Comparison of ENCODE assay signal across 36 cellular contexts in genomic region chr5:124626053-124626452, GRCh38.
"Had no signal": no experiment of that assay in that cellular context is flagged by ENCODE, and none has a peak within 500 bp of the region (broad histone marks: within the 10 kb centered on the region; RNA-seq: fewer than 3 reads in every experiment).

No MANE protein-coding gene starts in this region.

- H3K9me3 Mint-ChIP-seq: activated B cell treated with CpG ODN at 0.5 μM for 24 hours; activated CD4-positive, alpha-beta memory T cell treated with anti-CD3 and anti-CD28 coated beads for 36 hours; activated CD8-positive, alpha-beta T cell treated with anti-CD3 and anti-CD28 coated beads for 36 hours; activated naive CD4-positive, alpha-beta T cell treated with anti-CD3 and anti-CD28 coated beads, Interleukin-2, amount 10 ng/mL, durations not matched to agents 7 days and 5 days; activated naive CD4-positive, alpha-beta T cell treated with anti-CD3 and anti-CD28 coated beads, Interleukin-2, amount 50 U/mL, for 24 hours; activated naive CD8-positive, alpha-beta T cell treated with anti-CD3 and anti-CD28 coated beads, Interleukin-2, amount 10 ng/mL, durations not matched to agents 7 days and 5 days; activated naive CD8-positive, alpha-beta T cell treated with anti-CD3 and anti-CD28 coated beads, Interleukin-2, amount 50 U/mL, for 24 hours; activated T-cell treated with anti-CD3 and anti-CD28 coated beads, Interleukin-2, amount 50 U/mL, for 72 hours; activated T-helper 1 cell treated with anti-CD3 and anti-CD28 coated beads, Interleukin-12 subunit alpha, Interleukin-12 subunit beta, Interleukin-2, Interleukin-4 antibody, amounts not matched to agents 30 ng/mL and 10 ng/mL and 1 ng/mL, durations not matched to agents 14 hours and 24 hours and 36 hours; T-helper 1 cell treated with Interleukin-12 subunit alpha and Interleukin-12 subunit beta and Interleukin-4 antibody, amounts not matched to agents 30 μg/mL and 1 μg/mL, for 36 hours; T-helper 2 cell treated with Interferon-gamma antibody and Interleukin-4, amounts not matched to agents 5 μg/mL and 100 μg/mL, for 36 hours had no signal

- DNase-seq: activated B cell treated with CpG ODN at 0.5 μM for 24 hours; activated CD4-positive, alpha-beta memory T cell treated with anti-CD3 and anti-CD28 coated beads for 36 hours; activated CD4-positive, alpha-beta T cell treated with anti-CD3 and anti-CD28 coated beads for 4 hours; activated CD4-positive, alpha-beta T cell treated with anti-CD3 and anti-CD28 coated beads, Interleukin-2, amount 10 ng/mL, durations not matched to agents 24 days and 14 days; activated CD4-positive, alpha-beta T cell treated with anti-CD3 and anti-CD28 coated beads, Interleukin-2, amount 50 U/mL, for 1 hour; activated CD4-positive, alpha-beta T cell treated with anti-CD3 and anti-CD28 coated beads, Interleukin-2, amount 50 U/mL, for 4 hours; activated CD4-positive, CD25-positive, alpha-beta regulatory T cell treated with anti-CD3 and anti-CD28 coated beads, Interleukin-2, amount 50 U/mL, for 72 hours; activated CD8-positive, alpha-beta memory T cell treated with anti-CD3 and anti-CD28 coated beads, Interleukin-2, amount 50 U/mL, for 4 hours; activated CD8-positive, alpha-beta T cell treated with anti-CD3 and anti-CD28 coated beads for 36 hours; activated gamma-delta T cell; activated naive CD4-positive, alpha-beta T cell treated with anti-CD3 and anti-CD28 coated beads, Interleukin-2, amount 10 ng/mL, durations not matched to agents 7 days and 5 days; activated naive CD4-positive, alpha-beta T cell treated with Interleukin-2 at 50 U/mL for 16 hours; activated naive CD8-positive, alpha-beta T cell treated with anti-CD3 and anti-CD28 coated beads, Interleukin-2, amount 10 ng/mL, durations not matched to agents 7 days and 5 days; activated naive CD8-positive, alpha-beta T cell treated with anti-CD3 and anti-CD28 coated beads, Interleukin-2, amount 50 U/mL, for 24 hours; activated T-cell treated with anti-CD3 and anti-CD28 coated beads for 4 hours; activated T-cell treated with anti-CD3 and anti-CD28 coated beads, Interleukin-2, amount 50 U/mL, for 1 hour; activated T-cell treated with anti-CD3 and anti-CD28 coated beads, Interleukin-2, amount 50 U/mL, for 4 hours; activated T-cell treated with anti-CD3 and anti-CD28 coated beads, Interleukin-2, amount 50 U/mL, for 72 hours; amygdala; anterior cingulate cortex; body of pancreas; brain microvascular endothelial cell; central memory CD4-positive, alpha-beta T cell; T-helper 1 cell; T-helper 2 cell; T-helper 9 cell had no signal

- H3K4me1 ChIP-seq: body of pancreas, breast epithelium had no signal

- H3K36me3 Mint-ChIP-seq: activated CD4-positive, alpha-beta memory T cell treated with anti-CD3 and anti-CD28 coated beads for 36 hours; activated naive CD4-positive, alpha-beta T cell treated with anti-CD3 and anti-CD28 coated beads, Interleukin-2, amount 10 ng/mL, durations not matched to agents 7 days and 5 days; activated naive CD4-positive, alpha-beta T cell treated with anti-CD3 and anti-CD28 coated beads, Interleukin-2, amount 50 U/mL, for 24 hours; activated naive CD8-positive, alpha-beta T cell; activated naive CD8-positive, alpha-beta T cell treated with anti-CD3 and anti-CD28 coated beads, Interleukin-2, amount 10 ng/mL, durations not matched to agents 7 days and 5 days had no signal

- H3K4me1 Mint-ChIP-seq: activated CD4-positive, alpha-beta T cell treated with anti-CD3 and anti-CD28 coated beads, Interleukin-2, amount 10 ng/mL, durations not matched to agents 24 days and 14 days; activated naive CD4-positive, alpha-beta T cell treated with anti-CD3 and anti-CD28 coated beads, Interleukin-2, amount 10 ng/mL, durations not matched to agents 7 days and 5 days; activated naive CD4-positive, alpha-beta T cell treated with anti-CD3 and anti-CD28 coated beads, Interleukin-2, amount 50 U/mL, for 24 hours; activated naive CD8-positive, alpha-beta T cell treated with anti-CD3 and anti-CD28 coated beads, Interleukin-2, amount 10 ng/mL, durations not matched to agents 7 days and 5 days; activated naive CD8-positive, alpha-beta T cell treated with anti-CD3 and anti-CD28 coated beads, Interleukin-2, amount 50 U/mL, for 24 hours; activated T-helper 17 cell treated with anti-CD3 and anti-CD28 coated beads, Interleukin-2, amount 50 U/mL, for 72 hours had no signal

- H3K4me3 ChIP-seq: body of pancreas, breast epithelium had no signal

- H3K27me3 Mint-ChIP-seq: activated B cell treated with CpG ODN at 0.5 μM for 24 hours; activated CD4-positive, alpha-beta T cell treated with anti-CD3 and anti-CD28 coated beads, Interleukin-2, amount 10 ng/mL, durations not matched to agents 24 days and 14 days; activated naive CD4-positive, alpha-beta T cell treated with anti-CD3 and anti-CD28 coated beads, Interleukin-2, amount 10 ng/mL, durations not matched to agents 7 days and 5 days had no signal

- H3K27me3 ChIP-seq: body of pancreas, brain microvascular endothelial cell, breast epithelium had no signal

- ATAC-seq: activated CD8-positive, alpha-beta T cell treated with anti-CD3 and anti-CD28 coated beads for 36 hours; activated naive CD8-positive, alpha-beta T cell treated with anti-CD3 and anti-CD28 coated beads, Interleukin-2, amount 50 U/mL, for 24 hours; activated T-cell treated with anti-CD3 and anti-CD28 coated beads, Interleukin-2, amount 50 U/mL, for 4 hours; activated T-cell treated with anti-CD3 and anti-CD28 coated beads, Interleukin-2, amount 50 U/mL, for 72 hours; activated T-helper 17 cell treated with anti-CD3 and anti-CD28 coated beads, Interleukin-2, amount 50 U/mL, for 72 hours; body of pancreas had no signal

- H3K4me3 Mint-ChIP-seq: activated B cell treated with CpG ODN at 0.5 μM for 24 hours; activated CD4-positive, alpha-beta memory T cell treated with anti-CD3 and anti-CD28 coated beads for 36 hours; activated CD4-positive, alpha-beta T cell treated with anti-CD3 and anti-CD28 coated beads, Interleukin-2, amount 10 ng/mL, durations not matched to agents 24 days and 14 days; activated CD8-positive, alpha-beta T cell treated with anti-CD3 and anti-CD28 coated beads for 36 hours; activated naive CD4-positive, alpha-beta T cell treated with anti-CD3 and anti-CD28 coated beads, Interleukin-2, amount 10 ng/mL, durations not matched to agents 7 days and 5 days; activated naive CD4-positive, alpha-beta T cell treated with anti-CD3 and anti-CD28 coated beads, Interleukin-2, amount 50 U/mL, for 24 hours; activated naive CD8-positive, alpha-beta T cell; activated naive CD8-positive, alpha-beta T cell treated with anti-CD3 and anti-CD28 coated beads, Interleukin-2, amount 10 ng/mL, durations not matched to agents 7 days and 5 days; activated naive CD8-positive, alpha-beta T cell treated with anti-CD3 and anti-CD28 coated beads, Interleukin-2, amount 50 U/mL, for 24 hours; activated T-cell treated with anti-CD3 and anti-CD28 coated beads, Interleukin-2, amount 50 U/mL, for 4 hours; activated T-cell treated with anti-CD3 and anti-CD28 coated beads, Interleukin-2, amount 50 U/mL, for 72 hours; activated T-helper 1 cell treated with anti-CD3 and anti-CD28 coated beads, Interleukin-12 subunit alpha, Interleukin-12 subunit beta, Interleukin-2, Interleukin-4 antibody, amounts not matched to agents 30 ng/mL and 10 ng/mL and 1 ng/mL, durations not matched to agents 14 hours and 24 hours and 36 hours; activated T-helper 17 cell treated with anti-CD3 and anti-CD28 coated beads, Interleukin-2, amount 50 U/mL, for 72 hours; T-helper 1 cell treated with Interleukin-12 subunit alpha and Interleukin-12 subunit beta and Interleukin-4 antibody, amounts not matched to agents 30 μg/mL and 1 μg/mL, for 36 hours; T-helper 2 cell treated with Interferon-gamma antibody and Interleukin-4, amounts not matched to agents 5 μg/mL and 100 μg/mL, for 36 hours had no signal

- H3K27ac ChIP-seq: body of pancreas, brain microvascular endothelial cell, breast epithelium, VCaP had no signal

- H3K36me3 ChIP-seq: brain microvascular endothelial cell, breast epithelium had no signal

- FAIRE-seq: astrocyte, TTC549 had no signal

- H3K27ac Mint-ChIP-seq: activated B cell treated with CpG ODN at 0.5 μM for 24 hours; activated CD4-positive, alpha-beta memory T cell treated with anti-CD3 and anti-CD28 coated beads for 36 hours; activated CD4-positive, alpha-beta T cell treated with anti-CD3 and anti-CD28 coated beads, Interleukin-2, amount 10 ng/mL, durations not matched to agents 24 days and 14 days; activated CD8-positive, alpha-beta T cell treated with anti-CD3 and anti-CD28 coated beads for 36 hours; activated naive CD4-positive, alpha-beta T cell treated with anti-CD3 and anti-CD28 coated beads, Interleukin-2, amount 10 ng/mL, durations not matched to agents 7 days and 5 days; activated naive CD4-positive, alpha-beta T cell treated with anti-CD3 and anti-CD28 coated beads, Interleukin-2, amount 50 U/mL, for 24 hours; activated naive CD8-positive, alpha-beta T cell; activated naive CD8-positive, alpha-beta T cell treated with anti-CD3 and anti-CD28 coated beads, Interleukin-2, amount 10 ng/mL, durations not matched to agents 7 days and 5 days; activated naive CD8-positive, alpha-beta T cell treated with anti-CD3 and anti-CD28 coated beads, Interleukin-2, amount 50 U/mL, for 24 hours; activated T-helper 1 cell treated with anti-CD3 and anti-CD28 coated beads, Interleukin-12 subunit alpha, Interleukin-12 subunit beta, Interleukin-2, Interleukin-4 antibody, amounts not matched to agents 30 ng/mL and 10 ng/mL and 1 ng/mL, durations not matched to agents 14 hours and 24 hours and 36 hours; activated T-helper 17 cell treated with anti-CD3 and anti-CD28 coated beads, Interleukin-2, amount 50 U/mL, for 72 hours; T-helper 1 cell treated with Interleukin-12 subunit alpha and Interleukin-12 subunit beta and Interleukin-4 antibody, amounts not matched to agents 30 μg/mL and 1 μg/mL, for 36 hours; T-helper 2 cell treated with Interferon-gamma antibody and Interleukin-4, amounts not matched to agents 5 μg/mL and 100 μg/mL, for 36 hours had no signal

- H3K9me3 ChIP-seq: body of pancreas, breast epithelium had no signal
